In the genomic region with DNA sequence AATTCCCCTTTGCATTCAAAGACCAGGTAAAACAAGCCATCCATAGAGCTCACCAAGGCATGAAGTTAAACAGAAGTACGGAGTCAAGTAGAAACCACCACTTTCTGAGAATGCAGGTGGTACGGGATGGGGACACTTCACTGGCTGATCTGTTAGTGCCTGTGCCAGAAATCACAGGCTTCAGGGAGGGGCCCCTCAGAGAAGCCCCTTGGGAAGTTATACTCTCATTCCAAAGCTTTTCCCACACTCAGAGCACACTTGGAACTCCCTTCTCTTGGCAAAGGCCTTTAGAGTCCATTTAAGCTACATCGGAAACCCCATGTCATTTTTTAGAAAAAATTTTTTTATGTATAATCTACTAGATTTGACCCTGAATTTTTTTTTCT, we compare ENCODE assay signal across 11 cellular contexts.
DNase-seq lines count a peak whose midpoint lies in the region; ATAC-seq and TF ChIP-seq lines count a peak whose summit lies in the region.
"Had no signal": no experiment of that assay in that cellular context is flagged by ENCODE, and none has a peak within 500 bp of the region (broad histone marks: within the 10 kb centered on the region; RNA-seq: fewer than 3 reads in every experiment).

No MANE protein-coding gene starts in this region.

- no peaks in the 10 kb centered on the region for H3K9me3 Mint-ChIP-seq in natural killer cell treated with Interleukin-12 subunit alpha and Interleukin-12 subunit beta and Interleukin-15 and Interleukin-18, amount 100 ng/mL, for 72 hours

- TF ChIP-seq CTCF in AG10803 (conservative IDR thresholded peaks at IDR 0.05; ENCODE audit: low read length), result no peak
- TF ChIP-seq CTCF in fibroblast of lung (conservative IDR thresholded peaks at IDR 0.05 in 1 of 2, IDR thresholded peaks at IDR 0.05 in 1 of 2; ENCODE audit: low read depth in 1 of 2, low read length in 2 of 2), result no peak
- TF ChIP-seq CTCF in mammary epithelial cell (conservative IDR thresholded peaks at IDR 0.05 in 1 of 2, IDR thresholded peaks at IDR 0.05 in 1 of 2; ENCODE audit: extremely low read depth in 1 of 2, insufficient read depth in 1 of 2, low read depth in 1 of 2, low read length in 2 of 2), result no peak
- TF ChIP-seq CTCF in esophagus squamous epithelium (IDR thresholded peaks at IDR 0.05), result no peak

- H3K27ac Mint-ChIP-seq in natural killer cell treated with Interleukin-12 subunit alpha and Interleukin-12 subunit beta and Interleukin-15 and Interleukin-18, amount 100 ng/mL, for 72 hours, result peak overlapping the region in 1 of 2 donors; percentile 53

- in situ Hi-C loops in mammary epithelial cell (cut with MboI; ENCODE audit: low sequenced_read_pairs in 2 of 2), result no loop called here

- dilution Hi-C loops in mammary epithelial cell (cut with HindIII; ENCODE audit: low sequenced_read_pairs), result loop anchor here (25.0 kb wide), 1 partner anchor 289 kb away; no protein-coding TSS in a partner anchor

- H3K4me1 ChIP-seq in HUES6 (ENCODE audit: control insufficient read depth, insufficient read depth, low read length) (peaks cover 16% of the 10 kb centered on the region), fibroblast of lung (ENCODE audit: control insufficient read depth, extremely low read depth, insufficient read depth, low read length) (no peaks in the 10 kb centered on the region), mammary epithelial cell (ENCODE audit: insufficient read depth, low read length) (no peaks in the 10 kb centered on the region), esophagus squamous epithelium (peaks cover 0 to 27% (median 0%) of the 10 kb centered on the region in 3 donors)
- H3K4me1 ChIP-seq: HAP-1 had no signal

- no TSS peak for BruUV-seq in mammary epithelial cell (replicated peaks; lab: Mats Ljungman, UMichigan)

- DNase-seq in AG10803 (ENCODE audit: low read depth), result no peak
- no peak for DNase-seq in fibroblast of lung (ENCODE audit: low read depth in 2 of 2)
- DNase-seq in natural killer cell treated with Interleukin-12 subunit alpha and Interleukin-12 subunit beta and Interleukin-15 and Interleukin-18, amount 100 ng/mL, for 72 hours (ENCODE audit: low spot score), result no peak
- DNase-seq in DMS114 treated with DMSO at 0.1 percent for 48 hours (lab: John Stamatoyannopoulos, UW; ENCODE audit: unreplicated experiment), result no peak
- no peak for DNase-seq in mammary epithelial cell
- DNase-seq in esophagus squamous epithelium (lab: John Stamatoyannopoulos, UW), result no peak
- no peak for DNase-seq in SIG-M5 treated with dmso at 0.1 percent for 504 hours (lab: John Stamatoyannopoulos, UW; ENCODE audit: unreplicated experiment)

- peak overlapping the region; percentile 34 for H3K4me3 Mint-ChIP-seq in natural killer cell treated with Interleukin-12 subunit alpha and Interleukin-12 subunit beta and Interleukin-15 and Interleukin-18, amount 100 ng/mL, for 72 hours

- no peaks in the 10 kb centered on the region for H3K36me3 Mint-ChIP-seq in natural killer cell treated with Interleukin-12 subunit alpha and Interleukin-12 subunit beta and Interleukin-15 and Interleukin-18, amount 100 ng/mL, for 72 hours

- H3K79me2 ChIP-seq in fibroblast of lung (ENCODE audit: control insufficient read depth, insufficient read depth, low read length) (no peaks in the 10 kb centered on the region), mammary epithelial cell (ENCODE audit: insufficient read depth, low read length) (no peaks in the 10 kb centered on the region)

- CTCF ChIA-PET in mammary epithelial cell (lab: Charles Lee; ENCODE audit: low non-redundant PET), result no interaction called here

- H3K4me2 ChIP-seq in fibroblast of lung (ENCODE audit: extremely low read depth, insufficient read depth, low read length) (peak overlapping the region; percentile 68), mammary epithelial cell (ENCODE audit: insufficient read depth, low read depth, low read length) (no peak overlapping the region)

- intact Hi-C loops in mammary epithelial cell (cut with micrococcal nuclease), result no loop called here
- intact Hi-C loops in esophagus squamous epithelium (cut with DNase I), result no loop called here

- H3K9me3 ChIP-seq in HUES6 (ENCODE audit: control insufficient read depth, insufficient read depth, low read depth, low read length) (no peaks in the 10 kb centered on the region), fibroblast of lung (ENCODE audit: control insufficient read depth, insufficient read depth, low read depth, low read length) (no peaks in the 10 kb centered on the region), mammary epithelial cell (replicated peaks; ENCODE audit: insufficient read depth, low read length) (no peaks in the 10 kb centered on the region), esophagus squamous epithelium (no peaks in the 10 kb centered on the region)
- H3K9me3 ChIP-seq: gastroesophageal sphincter, HAP-1 had no signal

- H4K20me1 ChIP-seq in fibroblast of lung (ENCODE audit: control insufficient read depth, extremely low read depth, insufficient read depth, low read length) (no peaks in the 10 kb centered on the region), mammary epithelial cell (ENCODE audit: insufficient read depth, low read length) (no peaks in the 10 kb centered on the region)

- peaks cover 6 to 10% of the 10 kb centered on the region in 2 donors for H3K4me1 Mint-ChIP-seq in natural killer cell treated with Interleukin-12 subunit alpha and Interleukin-12 subunit beta and Interleukin-15 and Interleukin-18, amount 100 ng/mL, for 72 hours (ENCODE audit: low read depth in 2 of 2)

- peak overlapping the region; percentile 64 for H2AFZ ChIP-seq in fibroblast of lung (ENCODE audit: low read length)
- no peak overlapping the region for H2AFZ ChIP-seq in mammary epithelial cell (ENCODE audit: low read depth, low read length)

- WGBS in mammary epithelial cell (ENCODE audit: low coverage, missing lambda C conversion rate), result no CpG with 5 or more reads among the region's 3 CpGs
- WGBS in esophagus squamous epithelium, 2 donors, result 42% methylated on average over 3 of the region's 3 CpGs; no CpG with 5 or more reads in 1 of the 2 donors

- peaks cover 3 to 7% of the 10 kb centered on the region in 2 donors for H3K27me3 Mint-ChIP-seq in natural killer cell treated with Interleukin-12 subunit alpha and Interleukin-12 subunit beta and Interleukin-15 and Interleukin-18, amount 100 ng/mL, for 72 hours

- H3K36me3 ChIP-seq in HUES6 (ENCODE audit: control insufficient read depth, insufficient read depth, low read length) (no peaks in the 10 kb centered on the region), fibroblast of lung (ENCODE audit: control insufficient read depth, insufficient read depth, low read length) (no peaks in the 10 kb centered on the region), mammary epithelial cell (ENCODE audit: insufficient read depth, low read length) (no peaks in the 10 kb centered on the region), esophagus squamous epithelium (no peaks in the 10 kb centered on the region)
- H3K36me3 ChIP-seq: gastroesophageal sphincter, HAP-1 had no signal

- no peak for ATAC-seq in natural killer cell treated with Interleukin-12 subunit alpha and Interleukin-12 subunit beta and Interleukin-15 and Interleukin-18, amount 100 ng/mL, for 72 hours
- ATAC-seq: gastroesophageal sphincter had no signal

- no peaks in the 10 kb centered on the region for H3K27me3 ChIP-seq in HUES6 (ENCODE audit: control insufficient read depth, insufficient read depth, low read length)
- no peaks in the 10 kb centered on the region for H3K27me3 ChIP-seq in fibroblast of lung (ENCODE audit: control insufficient read depth, insufficient read depth, low read length)
- no peaks in the 10 kb centered on the region for H3K27me3 ChIP-seq in mammary epithelial cell (ENCODE audit: insufficient read depth, low read length)
- H3K27me3 ChIP-seq in esophagus squamous epithelium, result no peaks in the 10 kb centered on the region
- H3K27me3 ChIP-seq: gastroesophageal sphincter had no signal

- H3K9ac ChIP-seq in HUES6 (ENCODE audit: low read length) (peak overlapping the region; percentile 58), fibroblast of lung (ENCODE audit: insufficient read depth, low read length) (no peak overlapping the region), mammary epithelial cell (ENCODE audit: insufficient read depth, low read length) (no peak overlapping the region)

- no peak overlapping the region for H3K27ac ChIP-seq in HUES6 (ENCODE audit: low read depth, low read length)
- no peak overlapping the region for H3K27ac ChIP-seq in fibroblast of lung (ENCODE audit: insufficient read depth, low read length)
- no peak overlapping the region for H3K27ac ChIP-seq in mammary epithelial cell (ENCODE audit: insufficient read depth, low read depth, low read length)
- peak overlapping the region in 1 of 4 donors; percentile 62 for H3K27ac ChIP-seq in esophagus squamous epithelium
- H3K27ac ChIP-seq: C4-2B had no signal

- no peak for TF ChIP-seq POLR2A in esophagus squamous epithelium (IDR thresholded peaks at IDR 0.05)

- H3K4me3 ChIP-seq in AG10803 (ENCODE audit: low read length) (peak overlapping the region; percentile 52), HUES6 (ENCODE audit: low read depth, low read length) (peak overlapping the region; percentile 57), fibroblast of lung (replicated peaks in 1 of 4; ENCODE audit: control extremely low read depth in 1 of 4, insufficient read depth in 1 of 4, low read depth in 3 of 4, low read length in 4 of 4) (no peak overlapping the region), mammary epithelial cell (replicated peaks in 1 of 3; ENCODE audit: insufficient read depth in 1 of 3, low read depth in 2 of 3, low read length in 3 of 3) (no peak overlapping the region), esophagus squamous epithelium (peak overlapping the region in 1 of 4 donors; percentile 17)
- H3K4me3 ChIP-seq: HAP-1 had no signal

Comparison
In these comparisons a context has a peak if more than half of its experiments do, and no peak if none do; other contexts are left out.
1. H3K4me3 ChIP-seq: peak in AG10803 (single experiment) and HUES6 (single experiment); none in fibroblast of lung (0 of 4) and mammary epithelial cell (0 of 3).